ENCODE assay signal across 8 cellular contexts in the genomic region with DNA sequence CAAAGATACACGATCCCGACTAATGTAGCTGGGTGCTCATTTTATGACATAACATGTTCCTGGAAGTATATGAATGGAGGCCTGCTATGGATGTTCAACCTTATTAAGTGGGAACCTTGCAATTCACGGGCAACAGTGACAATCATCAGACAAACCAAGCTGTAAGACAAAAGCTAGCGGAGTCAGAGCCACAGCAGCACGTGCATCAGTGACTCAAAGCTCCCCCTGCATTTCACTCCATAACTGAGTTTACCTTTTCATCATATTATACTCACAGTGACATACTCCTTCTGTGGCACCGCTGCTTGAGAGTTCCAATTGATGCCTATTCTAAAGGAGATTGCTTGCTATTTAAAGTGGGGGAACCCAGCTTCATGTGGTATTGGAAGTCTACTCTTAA.
"Had no signal": no experiment of that assay in that cellular context is flagged by ENCODE, and none has a peak within 500 bp of the region (broad histone marks: within the 10 kb centered on the region; RNA-seq: fewer than 3 reads in every experiment).

No MANE protein-coding gene starts in this region.

- FAIRE-seq: HepG2, HTR-8/SVneo had no signal

- H3K4me2 ChIP-seq: KMS-11 had no signal

- H3K27ac ChIP-seq: HL-60, KMS-11 had no signal

- H3K27ac Mint-ChIP-seq: IgD-negative memory B cell had no signal

- ATAC-seq: HepG2 had no signal

- H3K9ac ChIP-seq: KMS-11 had no signal

- H3K36me3 Mint-ChIP-seq: IgD-negative memory B cell had no signal

- DNase-seq: IMR-90, KBM-7, KG1 had no signal

- H3K4me3 Mint-ChIP-seq: IgD-negative memory B cell had no signal
